ENCODE assay signal across 15 cellular contexts in the genomic region with DNA sequence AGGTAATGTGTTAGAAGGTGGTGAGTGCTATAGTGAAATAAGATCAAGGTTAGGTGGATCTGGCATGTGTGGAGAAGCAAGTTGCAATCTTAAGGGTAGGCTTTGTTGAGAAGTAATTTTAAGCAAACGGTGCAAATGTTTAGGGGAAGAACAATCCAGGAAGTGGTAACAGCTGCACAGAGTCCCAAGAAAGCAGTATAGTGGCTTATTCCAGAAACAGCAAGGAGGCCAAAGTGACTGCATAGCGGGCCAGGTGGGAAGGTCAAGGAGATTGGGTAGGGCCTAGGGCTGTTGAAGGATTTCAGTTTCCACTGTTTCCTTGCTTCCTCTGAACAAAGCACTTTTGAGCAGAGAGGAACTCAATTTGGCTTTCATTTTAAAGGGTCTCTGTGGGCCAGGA. TPM values are rescaled to one million over a fixed set of nuclear protein-coding genes. Genes with fewer than 3 reads are reported as not detected.
DNase-seq lines count a peak whose midpoint lies in the region; ATAC-seq lines count a peak whose summit lies in the region.
"Had no signal": no experiment of that assay in that cellular context is flagged by ENCODE, and none has a peak within 500 bp of the region (broad histone marks: within the 10 kb centered on the region; RNA-seq: fewer than 3 reads in every experiment).

No MANE protein-coding gene starts in this region.

- H3K27ac Mint-ChIP-seq in activated naive CD8-positive, alpha-beta T cell treated with anti-CD3 and anti-CD28 coated beads, Interleukin-2, amount 10 ng/mL, durations not matched to agents 7 days and 5 days = peak overlapping the region; percentile 65
- H3K27ac Mint-ChIP-seq in activated naive CD8-positive, alpha-beta T cell treated with anti-CD3 and anti-CD28 coated beads, Interleukin-2, amount 50 U/mL, for 24 hours = no peak overlapping the region
- peak overlapping the region; percentile 38 for H3K27ac Mint-ChIP-seq in T-helper 2 cell treated with Interferon-gamma antibody and Interleukin-4, amounts not matched to agents 5 μg/mL and 100 μg/mL, for 36 hours
- H3K27ac Mint-ChIP-seq: memory B cell had no signal

- peak overlapping the region; percentile 15 for H3K4me3 Mint-ChIP-seq in activated naive CD8-positive, alpha-beta T cell treated with anti-CD3 and anti-CD28 coated beads, Interleukin-2, amount 10 ng/mL, durations not matched to agents 7 days and 5 days
- H3K4me3 Mint-ChIP-seq in activated naive CD8-positive, alpha-beta T cell treated with anti-CD3 and anti-CD28 coated beads, Interleukin-2, amount 50 U/mL, for 24 hours = no peak overlapping the region
- H3K4me3 Mint-ChIP-seq in T-helper 2 cell treated with Interferon-gamma antibody and Interleukin-4, amounts not matched to agents 5 μg/mL and 100 μg/mL, for 36 hours = peak overlapping the region; percentile 13
- H3K4me3 Mint-ChIP-seq: memory B cell had no signal

- no peaks in the 10 kb centered on the region for H3K36me3 Mint-ChIP-seq in activated naive CD8-positive, alpha-beta T cell treated with anti-CD3 and anti-CD28 coated beads, Interleukin-2, amount 10 ng/mL, durations not matched to agents 7 days and 5 days
- no peaks in the 10 kb centered on the region for H3K36me3 Mint-ChIP-seq in activated naive CD8-positive, alpha-beta T cell treated with anti-CD3 and anti-CD28 coated beads, Interleukin-2, amount 50 U/mL, for 24 hours (ENCODE audit: low read depth)
- H3K36me3 Mint-ChIP-seq in T-helper 2 cell treated with Interferon-gamma antibody and Interleukin-4, amounts not matched to agents 5 μg/mL and 100 μg/mL, for 36 hours (ENCODE audit: low read depth) = no peaks in the 10 kb centered on the region
- H3K36me3 Mint-ChIP-seq: memory B cell had no signal

- ATAC-seq in activated naive CD8-positive, alpha-beta T cell treated with anti-CD3 and anti-CD28 coated beads, Interleukin-2, amount 10 ng/mL, durations not matched to agents 7 days and 5 days (ENCODE audit: low read depth) = peak; percentile 61
- no peak for ATAC-seq in activated naive CD8-positive, alpha-beta T cell treated with anti-CD3 and anti-CD28 coated beads, Interleukin-2, amount 50 U/mL, for 24 hours
- ATAC-seq in activated CD4-positive, CD25-positive, alpha-beta regulatory T cell treated with anti-CD3 and anti-CD28 coated beads, Interleukin-2, amount 50 U/mL, for 24 hours = no peak
- no peak for ATAC-seq in esophagus mucosa
- ATAC-seq: gastrocnemius medialis had no signal

- H3K4me1 Mint-ChIP-seq in activated naive CD8-positive, alpha-beta T cell treated with anti-CD3 and anti-CD28 coated beads, Interleukin-2, amount 10 ng/mL, durations not matched to agents 7 days and 5 days = peaks cover 25% of the 10 kb centered on the region
- H3K4me1 Mint-ChIP-seq in activated naive CD8-positive, alpha-beta T cell treated with anti-CD3 and anti-CD28 coated beads, Interleukin-2, amount 50 U/mL, for 24 hours = peaks cover 13% of the 10 kb centered on the region
- peaks cover 10% of the 10 kb centered on the region for H3K4me1 Mint-ChIP-seq in T-helper 2 cell treated with Interferon-gamma antibody and Interleukin-4, amounts not matched to agents 5 μg/mL and 100 μg/mL, for 36 hours (ENCODE audit: low read depth)

- POLR2A ChIA-PET in activated naive CD8-positive, alpha-beta T cell treated with anti-CD3 and anti-CD28 coated beads, Interleukin-2, amount 10 ng/mL, durations not matched to agents 7 days and 5 days (lab: Charles Lee) = interaction anchor here (1.9 kb wide), 1 partner anchor 30 kb away, joined by 8 read pairs; a partner anchor contains a TSS

- no peaks in the 10 kb centered on the region for H3K9me3 Mint-ChIP-seq in activated naive CD8-positive, alpha-beta T cell treated with anti-CD3 and anti-CD28 coated beads, Interleukin-2, amount 10 ng/mL, durations not matched to agents 7 days and 5 days
- H3K9me3 Mint-ChIP-seq in activated naive CD8-positive, alpha-beta T cell treated with anti-CD3 and anti-CD28 coated beads, Interleukin-2, amount 50 U/mL, for 24 hours = no peaks in the 10 kb centered on the region
- H3K9me3 Mint-ChIP-seq in T-helper 2 cell treated with Interferon-gamma antibody and Interleukin-4, amounts not matched to agents 5 μg/mL and 100 μg/mL, for 36 hours = no peaks in the 10 kb centered on the region
- H3K9me3 Mint-ChIP-seq: memory B cell had no signal

- DNase-seq in activated naive CD8-positive, alpha-beta T cell treated with anti-CD3 and anti-CD28 coated beads, Interleukin-2, amount 10 ng/mL, durations not matched to agents 7 days and 5 days = no peak
- DNase-seq in activated naive CD8-positive, alpha-beta T cell treated with anti-CD3 and anti-CD28 coated beads, Interleukin-2, amount 50 U/mL, for 24 hours = no peak
- DNase-seq in Kasumi-1 (lab: John Stamatoyannopoulos, UW) = peak; percentile 88 to 90
- no peak for DNase-seq in T-helper 2 cell treated with Interferon-gamma antibody and Interleukin-4, amounts not matched to agents 5 μg/mL and 100 μg/mL, for 36 hours (ENCODE audit: low spot score)
- DNase-seq in pons (ENCODE audit: low spot score) = peak; percentile 52
- no peak for DNase-seq in anterior cingulate cortex (lab: John Stamatoyannopoulos, UW)
- DNase-seq: activated naive CD4-positive, alpha-beta T cell treated with anti-CD3 and anti-CD28 coated beads, Interleukin-2, amount 50 U/mL, for 16 hours; gastrocnemius medialis; GM23248; NCI-H187 treated with DMSO at 0.1 percent for 48 hours; NCI-H524; T1000 had no signal

- no peaks in the 10 kb centered on the region for H3K27me3 Mint-ChIP-seq in activated naive CD8-positive, alpha-beta T cell treated with anti-CD3 and anti-CD28 coated beads, Interleukin-2, amount 10 ng/mL, durations not matched to agents 7 days and 5 days
- H3K27me3 Mint-ChIP-seq in activated naive CD8-positive, alpha-beta T cell treated with anti-CD3 and anti-CD28 coated beads, Interleukin-2, amount 50 U/mL, for 24 hours = no peaks in the 10 kb centered on the region
- peaks cover 2% of the 10 kb centered on the region for H3K27me3 Mint-ChIP-seq in T-helper 2 cell treated with Interferon-gamma antibody and Interleukin-4, amounts not matched to agents 5 μg/mL and 100 μg/mL, for 36 hours (ENCODE audit: low read depth)
- H3K27me3 Mint-ChIP-seq: memory B cell had no signal

RNA-seq across cellular contexts. Expression of a gene that starts 30.0 kb away (rescaled TPM):
- total RNA-seq in activated naive CD8-positive, alpha-beta T cell treated with anti-CD3 and anti-CD28 coated beads, Interleukin-2, amount 10 ng/mL, durations not matched to agents 7 days and 5 days = 10 to 100 TPM; 55.5 to 61.9 TPM
- 113 TPM for total RNA-seq in esophagus mucosa

Comparison
In these comparisons a context has a peak if more than half of its experiments do, and no peak if none do; other contexts are left out.
1. DNase-seq: peak in Kasumi-1 (2 of 2) and pons (single experiment); none in activated naive CD8-positive, alpha-beta T cell treated with anti-CD3 and anti-CD28 coated beads, Interleukin-2, amount 10 ng/mL, durations not matched to agents 7 days and 5 days (single experiment), activated naive CD8-positive, alpha-beta T cell treated with anti-CD3 and anti-CD28 coated beads, Interleukin-2, amount 50 U/mL, for 24 hours (single experiment), T-helper 2 cell treated with Interferon-gamma antibody and Interleukin-4, amounts not matched to agents 5 μg/mL and 100 μg/mL, for 36 hours (single experiment) and anterior cingulate cortex (0 of 58).